7 cellular contexts compared by ENCODE assay signal in the genomic region with DNA sequence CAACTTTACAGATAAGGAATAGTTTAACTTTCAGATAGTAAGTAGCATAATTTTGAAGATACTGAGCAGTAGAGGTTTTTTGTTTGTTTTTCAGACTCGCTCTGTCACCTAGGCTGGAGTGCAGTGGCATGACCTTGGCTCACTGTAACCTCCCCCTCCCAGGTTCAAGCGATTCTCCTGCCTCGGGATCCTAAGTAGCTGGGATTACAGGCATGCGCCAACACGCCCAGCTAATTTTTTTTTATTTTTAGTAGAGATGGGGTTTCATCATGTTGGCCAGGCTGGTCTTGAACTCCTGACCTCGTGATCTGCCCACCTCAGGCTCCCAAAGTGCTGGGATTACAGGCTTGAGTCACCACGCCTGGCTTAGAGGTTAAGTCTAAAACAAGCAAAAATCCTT. TPM values are rescaled to one million over a fixed set of nuclear protein-coding genes. Genes with fewer than 3 reads are reported as not detected.
DNase-seq lines count a peak whose midpoint lies in the region; FAIRE-seq and TF ChIP-seq lines count a peak whose summit lies in the region.
"Not testable (repeated sequence)": the region's sequence is repeated elsewhere in the genome, so short reads cannot be mapped to it uniquely, and the experiment has no call there.

No MANE protein-coding gene starts in this region.

- not testable (repeated sequence) for H3K27me3 ChIP-seq in GM23248 (replicated peaks; ENCODE audit: insufficient read depth); astrocyte (ENCODE audit: insufficient read depth, low read length); left ventricle myocardium inferior (ENCODE audit: low read depth); liver (ENCODE audit: control insufficient read depth in 4 of 4, insufficient read depth in 4 of 4, low read length in 3 of 4); trophoblast cell (ENCODE audit: insufficient read depth, low read length)

- not testable (repeated sequence) for H3K9me2 ChIP-seq in GM23248 (ENCODE audit: insufficient read depth)

- not testable (repeated sequence) for H3K36me3 ChIP-seq in GM23248 (ENCODE audit: low read depth); astrocyte (ENCODE audit: insufficient read depth, low read length); left ventricle myocardium inferior
- H3K36me3 ChIP-seq in liver (ENCODE audit: control insufficient read depth in 4 of 4, insufficient read depth in 3 of 4, low read depth in 1 of 4, low read length in 3 of 4) = peaks cover 0 to 11% (median 0%) of the 10 kb centered on the region in 4 donors
- peaks cover 10 to 21% of the 10 kb centered on the region in 2 experiments for H3K36me3 ChIP-seq in trophoblast cell (ENCODE audit: control insufficient read depth in 1 of 2, insufficient read depth in 2 of 2, low read length in 2 of 2)

- H3K4ac ChIP-seq in trophoblast cell (ENCODE audit: low read depth, low read length) = peak overlapping the region; percentile 62

- intact Hi-C loops in left ventricle myocardium inferior (cut with micrococcal nuclease) = not testable (repeated sequence)

- H3K4me3 Mint-ChIP-seq in IgD-negative memory B cell = peak overlapping the region in 1 of 4 donors; percentile 17
- not testable (repeated sequence) for H3K4me3 Mint-ChIP-seq in astrocyte (ENCODE audit: unreplicated experiment)

- in situ Hi-C loops in GM23248 (cut with MboI) = not testable (repeated sequence)

- peak overlapping the region; percentile 34 for H3K27ac ChIP-seq in GM23248
- not testable (repeated sequence) for H3K27ac ChIP-seq in astrocyte (ENCODE audit: low read depth, low read length); liver (ENCODE audit: low read depth in 1 of 2, low read length in 2 of 2); trophoblast cell (ENCODE audit: low read depth, low read length)
- H3K27ac ChIP-seq in left ventricle myocardium inferior (replicated peaks) = peak overlapping the region; percentile 63

- DNase-seq in GM23248; astrocyte (ENCODE audit: low read depth); left ventricle myocardium inferior; trophoblast cell: not testable (repeated sequence)
- peak; percentile 12 for DNase-seq in NCI-H2171 treated with DMSO at 0.1 percent for 48 hours (lab: John Stamatoyannopoulos, UW)

- peaks cover 29% of the 10 kb centered on the region for H4K20me1 ChIP-seq in GM23248 (ENCODE audit: insufficient read depth)
- H4K20me1 ChIP-seq in astrocyte (ENCODE audit: insufficient read depth, low read length) = peaks cover 78% of the 10 kb centered on the region

- H3K4me3 ChIP-seq in GM23248; astrocyte (ENCODE audit: insufficient read depth, low read depth, low read length); left ventricle myocardium inferior; liver (ENCODE audit: low read depth in 1 of 3, low read length in 3 of 3); trophoblast cell (ENCODE audit: low read depth, low read length): not testable (repeated sequence)

- H3K4me2 ChIP-seq in GM23248 (ENCODE audit: unreplicated experiment); astrocyte (ENCODE audit: low read length); trophoblast cell (ENCODE audit: low read length): not testable (repeated sequence)

- not testable (repeated sequence) for H3K23ac ChIP-seq in trophoblast cell (ENCODE audit: low read length)

- not testable (repeated sequence) for H2AK5ac ChIP-seq in trophoblast cell (ENCODE audit: low read length)

- not testable (repeated sequence) for H4K12ac ChIP-seq in trophoblast cell (ENCODE audit: low read depth, low read length)

- not testable (repeated sequence) for H2BK120ac ChIP-seq in trophoblast cell (ENCODE audit: insufficient read depth, low read length, poor library complexity)

- not testable (repeated sequence) for H4K91ac ChIP-seq in trophoblast cell (ENCODE audit: low read depth, low read length)

- H3K79me1 ChIP-seq in trophoblast cell (ENCODE audit: low read length) = not testable (repeated sequence)

- not testable (repeated sequence) for H4K8ac ChIP-seq in trophoblast cell (ENCODE audit: low read depth, low read length)

- not testable (repeated sequence) for TF ChIP-seq CTCF in astrocyte (IDR thresholded peaks at IDR 0.05; ENCODE audit: insufficient read depth, low read depth, low read length); left ventricle myocardium inferior (IDR thresholded peaks at IDR 0.05; ENCODE audit: borderline replicate concordance); liver (IDR thresholded peaks at IDR 0.05; ENCODE audit: low read depth, low read length, missing input control)

- 95 to 97% methylated on average over 7 of the region's 7 CpGs for WGBS in GM23248 (ENCODE audit: low coverage in 1 of 2, low lambda C conversion rate in 2 of 2, missing lambda C conversion rate in 2 of 2), 2 experiments
- WGBS in liver = 43% methylated on average over 7 of the region's 7 CpGs
- WGBS in trophoblast cell (ENCODE audit: extremely low coverage, insufficient coverage, insufficient read length) = no CpG with 5 or more reads among the region's 7 CpGs

- not testable (repeated sequence) for H3K18ac ChIP-seq in trophoblast cell (ENCODE audit: low read length)

- H3K36me3 Mint-ChIP-seq in IgD-negative memory B cell; astrocyte (ENCODE audit: low read depth, unreplicated experiment): not testable (repeated sequence)

- H2BK5ac ChIP-seq in trophoblast cell (ENCODE audit: low read depth, low read length, poor library complexity) = not testable (repeated sequence)

- H3K9me3 Mint-ChIP-seq in IgD-negative memory B cell; astrocyte (ENCODE audit: unreplicated experiment): not testable (repeated sequence)

- H3K4me1 Mint-ChIP-seq in IgD-negative memory B cell (peaks cover 14 to 24% (median 18%) of the 10 kb centered on the region in 3 donors), astrocyte (ENCODE audit: low read depth, unreplicated experiment) (peaks cover 20% of the 10 kb centered on the region)

- H3K27ac Mint-ChIP-seq in IgD-negative memory B cell = peak overlapping the region in 2 of 3 donors; percentile 53 to 63
- peak overlapping the region; percentile 77 for H3K27ac Mint-ChIP-seq in astrocyte (ENCODE audit: unreplicated experiment)

- not testable (repeated sequence) for H3K9ac ChIP-seq in GM23248; astrocyte (ENCODE audit: low read length); liver (ENCODE audit: low read depth in 1 of 2, low read length in 2 of 2); trophoblast cell (ENCODE audit: low read length)

- H3K4me1 ChIP-seq in GM23248 (ENCODE audit: insufficient read depth) (peaks cover 28% of the 10 kb centered on the region), astrocyte (ENCODE audit: insufficient read depth, low read length) (peaks cover 13% of the 10 kb centered on the region), left ventricle myocardium inferior (peaks cover 37% of the 10 kb centered on the region)
- not testable (repeated sequence) for H3K4me1 ChIP-seq in liver (ENCODE audit: control insufficient read depth in 4 of 4, insufficient read depth in 4 of 4, low read length in 3 of 4); trophoblast cell (ENCODE audit: control insufficient read depth in 1 of 2, insufficient read depth in 2 of 2, low read length in 2 of 2)

- not testable (repeated sequence) for H2BK12ac ChIP-seq in trophoblast cell (ENCODE audit: low read length)

- not testable (repeated sequence) for H3K9me3 ChIP-seq in GM23248 (ENCODE audit: low read depth); astrocyte (ENCODE audit: insufficient read depth, low read depth, low read length); left ventricle myocardium inferior (replicated peaks); liver (ENCODE audit: control insufficient read depth in 4 of 4, low read length in 3 of 4); trophoblast cell (ENCODE audit: insufficient read depth, low read depth, low read length)

- not testable (repeated sequence) for TF ChIP-seq RAD21 in liver (IDR thresholded peaks at IDR 0.05)

- not testable (repeated sequence) for H2AFZ ChIP-seq in GM23248; astrocyte (ENCODE audit: low read depth, low read length); trophoblast cell (ENCODE audit: insufficient read depth, low read length, poor library complexity)

- H3K27me3 Mint-ChIP-seq in IgD-negative memory B cell; astrocyte (ENCODE audit: low read depth, unreplicated experiment): not testable (repeated sequence)

- FAIRE-seq in astrocyte (lab: Jason Lieb, UNC) = not testable (repeated sequence)

- H3F3A ChIP-seq in GM23248 (ENCODE audit: insufficient read depth) = peaks cover 37% of the 10 kb centered on the region

- peaks cover 92% of the 10 kb centered on the region for H3K79me2 ChIP-seq in GM23248 (ENCODE audit: insufficient read depth)
- peaks cover 92% of the 10 kb centered on the region for H3K79me2 ChIP-seq in astrocyte (ENCODE audit: insufficient read depth, low read length)
- peaks cover 16% of the 10 kb centered on the region for H3K79me2 ChIP-seq in trophoblast cell (ENCODE audit: control insufficient read depth, insufficient read depth, low read length, poor library complexity)

- H3K14ac ChIP-seq in trophoblast cell (ENCODE audit: low read length) = not testable (repeated sequence)

TF ChIP-seq in liver, 16 proteins besides CTCF, POLR2A, EP300 and RAD21:
- TF ChIP-seq RXRA (IDR thresholded peaks at IDR 0.05) (peak; percentile 21 to 33), HNF4A (conservative IDR thresholded peaks at IDR 0.05) (peak in 1 of 2 donors; percentile 19)

RNA-seq across cellular contexts. Expression of gene CNOT1, which starts 16.7 kb away (rescaled TPM):
- 82.8 and 93.1 TPM in 2 replicates for total RNA-seq in GM23248 (2014; rRNA removed; shearing (Covaris generic))
- polyA plus RNA-seq in GM23248 (2016; fragmentation: Nextera tagmentation; extraction: Ambion mirVana) (35.5 and 35.6 TPM in 2 replicates), IgD-negative memory B cell (80.9 TPM), liver (10 to 100 TPM; 34.0 to 40.8 TPM)
- total RNA-seq in astrocyte (181 and 212 TPM in 2 replicates), left ventricle myocardium inferior (64.1 TPM), liver (100 to 1,000 TPM; 116 to 131 TPM)
- polyA plus RNA-seq in trophoblast cell (2013) = 104 and 110 TPM in 2 replicates
